Comparison of ENCODE assay signal across 8 cellular contexts in genomic region chr13:37868691-37869505, GRCh38. TPM values are rescaled to one million over a fixed set of nuclear protein-coding genes. Genes with fewer than 3 reads are reported as not detected.
DNase-seq lines count a peak whose midpoint lies in the region; ATAC-seq and TF ChIP-seq lines count a peak whose summit lies in the region.

No MANE protein-coding gene starts in this region.

- H3K23me2 ChIP-seq in H9 (ENCODE audit: insufficient read length, low read depth, low read length, poor library complexity, severe bottlenecking) = peaks cover 14% of the 10 kb centered on the region

- in situ Hi-C loops in astrocyte of the cerebellum (cut with HindIII; ENCODE audit: low sequenced_read_pairs) = no loop called here
- in situ Hi-C loops in gastrocnemius medialis (cut with MboI; ENCODE audit: low sequenced_read_pairs in 4 of 4) = no loop called here

- no peaks in the 10 kb centered on the region; the same call in 1 of the 2 replicates for H3K27me3 ChIP-seq in H9 (ENCODE audit: insufficient read depth, low read length)
- H3K27me3 ChIP-seq in iPS-18a (ENCODE audit: control insufficient read depth, insufficient read depth, low read length) = peaks cover 13% of the 10 kb centered on the region
- H3K27me3 ChIP-seq in gastrocnemius medialis = peaks cover 23 to 31% (median 30%) of the 10 kb centered on the region in 3 donors

- H3K4ac ChIP-seq in H9 (ENCODE audit: low read depth, low read length) = no peak overlapping the region

- ATAC-seq in gastrocnemius medialis = no peak
- ATAC-seq in natural killer cell = no peak
- no peak for ATAC-seq in GM21360 (IDR thresholded peaks at IDR 0.05; ENCODE audit: unreplicated experiment)

- no peak overlapping the region for H3K18ac ChIP-seq in H9 (ENCODE audit: insufficient read length, low read depth, low read length)

- no peaks in the 10 kb centered on the region for H3K79me2 ChIP-seq in H9 (ENCODE audit: insufficient read depth, low read length)

- TF ChIP-seq CTCF in H9 (conservative IDR thresholded peaks at IDR 0.05) = no peak
- TF ChIP-seq CTCF in astrocyte of the cerebellum (IDR thresholded peaks at IDR 0.05; ENCODE audit: low read depth, low read length, missing control alignments) = no peak
- no peak for TF ChIP-seq CTCF in gastrocnemius medialis (IDR thresholded peaks at IDR 0.05 in 4 of 5, conservative IDR thresholded peaks at IDR 0.05 in 1 of 5)
- TF ChIP-seq CTCF in natural killer cell (IDR thresholded peaks at IDR 0.05) = no peak

- H3K9ac ChIP-seq in H9 (ENCODE audit: extremely low read depth, insufficient read length, low read length) = peak overlapping the region; percentile 73
- H3K9ac ChIP-seq in iPS-18a (ENCODE audit: low read length) = peak overlapping the region; percentile 85

- no peak overlapping the region for H4K91ac ChIP-seq in H9 (ENCODE audit: insufficient read length, low read depth, low read length)

- H4K5ac ChIP-seq in H9 (ENCODE audit: insufficient read length, low read depth, low read length) = peak overlapping the region; percentile 37

- peaks cover 25 to 40% of the 10 kb centered on the region in 2 experiments for H3K4me1 Mint-ChIP-seq in H9
- H3K4me1 Mint-ChIP-seq in natural killer cell = no peaks in the 10 kb centered on the region

- H4K20me1 ChIP-seq in H9 (ENCODE audit: control insufficient read depth, insufficient read depth, insufficient read length) = no peaks in the 10 kb centered on the region

- no peak overlapping the region for H2AK5ac ChIP-seq in H9 (ENCODE audit: insufficient read length, low read length)

- H2BK5ac ChIP-seq in H9 (ENCODE audit: insufficient read length, low read length) = no peak overlapping the region

- H3K9me3 ChIP-seq in H9 (ENCODE audit: control insufficient read depth, low read depth, low read length) (no peaks in the 10 kb centered on the region), iPS-18a (ENCODE audit: control insufficient read depth, low read depth, low read length) (no peaks in the 10 kb centered on the region), gastrocnemius medialis (no peaks in the 10 kb centered on the region)

- peaks cover 14% of the 10 kb centered on the region for H3K27me3 Mint-ChIP-seq in H9 (ENCODE audit: low read depth)
- peaks cover 8 to 9% of the 10 kb centered on the region in 2 donors for H3K27me3 Mint-ChIP-seq in natural killer cell (ENCODE audit: low read depth in 2 of 2)

- H2BK120ac ChIP-seq in H9 (ENCODE audit: low read depth, low read length, poor library complexity, severe bottlenecking) = no peak overlapping the region

- H3T11ph ChIP-seq in H9 (ENCODE audit: low read length) = no peak overlapping the region

- H3K4me2 ChIP-seq in H9 (ENCODE audit: insufficient read depth, insufficient read length, low read length) = peak overlapping the region; percentile 91

- intact Hi-C loops in gastrocnemius medialis (cut with DNase I; ENCODE audit: low total_unique reads) = no loop called here
- intact Hi-C loops in natural killer cell (cut with micrococcal nuclease) = no loop called here

- H3K36me3 ChIP-seq in iPS-18a (ENCODE audit: control insufficient read depth, low read depth, low read length) (no peaks in the 10 kb centered on the region), gastrocnemius medialis (no peaks in the 10 kb centered on the region)

- no peak for TF ChIP-seq POLR2A in gastrocnemius medialis (IDR thresholded peaks at IDR 0.05)

- H3K4me3 ChIP-seq in astrocyte of the cerebellum (ENCODE audit: low read depth, low read length) = peak overlapping the region; percentile 49
- H3K4me3 ChIP-seq in iPS-18a (ENCODE audit: low read length) = peak overlapping the region; percentile 82
- peak overlapping the region; percentile 31 to 58 (median 50) for H3K4me3 ChIP-seq in gastrocnemius medialis

- H3K9me3 Mint-ChIP-seq in H9 (no peaks in the 10 kb centered on the region), natural killer cell (peaks cover 0 to 5% of the 10 kb centered on the region in 2 donors)

- H3K79me1 ChIP-seq in H9 (ENCODE audit: insufficient read depth, low read depth, low read length, poor library complexity, severe bottlenecking) = no peaks in the 10 kb centered on the region

- no peak overlapping the region for H3K56ac ChIP-seq in H9 (ENCODE audit: insufficient read length, low read depth, low read length)

- no peak overlapping the region for H2BK15ac ChIP-seq in H9 (ENCODE audit: low read depth, low read length)

- H3K14ac ChIP-seq in H9 (ENCODE audit: insufficient read depth, low read length) = peak overlapping the region; percentile 62; the same call in 1 of the 2 replicates

- H3K4me1 ChIP-seq in H9 (ENCODE audit: insufficient read depth, low read length) (no peaks in the 10 kb centered on the region; the same call in 1 of the 2 replicates), iPS-18a (ENCODE audit: control insufficient read depth, low read depth, low read length) (peaks cover 6% of the 10 kb centered on the region), gastrocnemius medialis (no peaks in the 10 kb centered on the region)

- DNase-seq in H9 (peak; percentile 38), astrocyte of the cerebellum (ENCODE audit: low read depth) (no peak), gastrocnemius medialis (no peak), natural killer cell (no peak), kidney glomerular epithelial cell (lab: John Stamatoyannopoulos, UW) (no peak), GDM1 (lab: John Stamatoyannopoulos, UW) (no peak)

- no peak overlapping the region for H3K23ac ChIP-seq in H9 (ENCODE audit: insufficient read length, low read depth, low read length)

- no peak overlapping the region for H4K8ac ChIP-seq in H9 (replicated peaks; ENCODE audit: insufficient read length, low read depth, low read length)

- peak overlapping the region; percentile 80 to 95 (median 90) for H3K27ac Mint-ChIP-seq in H9
- no peak overlapping the region for H3K27ac Mint-ChIP-seq in natural killer cell

- H2BK12ac ChIP-seq in H9 (ENCODE audit: insufficient read length, low read depth, low read length) = no peak overlapping the region

- H3K27ac ChIP-seq in H9 (ENCODE audit: insufficient read length, low read depth, low read length) (no peak overlapping the region), iPS-18a (ENCODE audit: low read length) (peak overlapping the region; percentile 51), gastrocnemius medialis (peak overlapping the region in 3 of 4 donors; percentile 9 to 48 (median 38))

- H3K36me3 Mint-ChIP-seq in H9 (ENCODE audit: insufficient read depth in 1 of 3, low read depth in 3 of 3) (no peaks in the 10 kb centered on the region; a peak in 1 of 7 replicates), natural killer cell (no peaks in the 10 kb centered on the region)

- WGBS in H9 (ENCODE audit: extremely low coverage, insufficient read length, low lambda C conversion rate) = no CpG with 5 or more reads among the region's 27 CpGs

- H2BK20ac ChIP-seq in H9 (ENCODE audit: low read depth, low read length, poor library complexity, severe bottlenecking) = no peak overlapping the region

- H2AFZ ChIP-seq in H9 (ENCODE audit: low read length) = no peak overlapping the region

- H3K4me3 Mint-ChIP-seq in H9 (peak overlapping the region; percentile 85 to 98), natural killer cell (no peak overlapping the region)

RNA-seq across cellular contexts. Expression of gene TRPC4, which starts 0.7 kb away (rescaled TPM):
- total RNA-seq in H9 (2021) (18.9 and 19.0 TPM in 2 replicates), gastrocnemius medialis (under 1 TPM in 3 of 4 donors, not detected in 1; 0.20 to 0.75 (median 0.27) TPM), natural killer cell (not detected)

Comparison
In these comparisons a context has a peak if more than half of its experiments do, and no peak if none do; other contexts are left out.
1. H3K27ac Mint-ChIP-seq: peak in H9 (3 of 3); none in natural killer cell (0 of 2).
2. RNA of gene TRPC4, which starts 0.7 kb away (total RNA-seq): 18.9 to 19.0 TPM in H9; 0.20 to 0.75 TPM in gastrocnemius medialis and not detected in natural killer cell; every median in the first group is over 10 times any median in the second.
3. Peak in every context shown above with its lines, with median percentiles within 50 percentile points of each other: H3K4me3 ChIP-seq.